Comparison of ENCODE assay signal across 31 cellular contexts in genomic region chr2:100264121-100264520, GRCh38. TPM values are rescaled to one million over a fixed set of nuclear protein-coding genes. Genes with fewer than 3 reads are reported as not detected.
"Had no signal": no experiment of that assay in that cellular context is flagged by ENCODE, and none has a peak within 500 bp of the region (broad histone marks: within the 10 kb centered on the region; RNA-seq: fewer than 3 reads in every experiment).

No MANE protein-coding gene starts in this region.

- H3K4me1 ChIP-seq: pancreas, prostate gland, tibial nerve, uterus had no signal

- H3K4me1 Mint-ChIP-seq: immature natural killer cell; stimulated activated naive CD8-positive, alpha-beta T cell treated with anti-CD3 and anti-CD28 coated beads, Interleukin-15, amount 100 ng/mL, for 72 hours had no signal

- H3K4me3 Mint-ChIP-seq: immature natural killer cell; naive thymus-derived CD4-positive, alpha-beta T cell; natural killer cell treated with Interleukin-12 subunit alpha and Interleukin-12 subunit beta and Interleukin-15 and Interleukin-18, amount 100 ng/mL, for 72 hours; stimulated activated memory B cell treated with anti-CD40 and anti-IgM and Interleukin-4, amounts not matched to agents 10 μg/mL and 1 μg/mL and 100 μg/mL, for 72 hours; stimulated activated naive CD8-positive, alpha-beta T cell treated with anti-CD3 and anti-CD28 coated beads, Interleukin-15, amount 100 ng/mL, for 72 hours; type B pancreatic cell had no signal

- DNase-seq: hypothalamus; immature natural killer cell; kidney; left colon; lower lobe of right lung; mammary epithelial cell; mesendoderm; midbrain; mucosa of descending colon; naive thymus-derived CD4-positive, alpha-beta T cell; nucleus accumbens; pancreas; posterior cingulate gyrus; retina; right cardiac atrium; stimulated activated CD4-positive, alpha-beta T cell treated with anti-CD3 and anti-CD28 coated beads, Interleukin-1b, Interleukin-23, amount 100 ng/mL, for 48 hours; stimulated activated CD4-positive, alpha-beta T cell treated with anti-CD3 and anti-CD28 coated beads, Interleukin-2, amount 100 ng/mL, for 48 hours; stimulated activated CD4-positive, alpha-beta T cell treated with anti-CD3 and anti-CD28 coated beads, Interleukin-4, amount 100 ng/mL, for 4 hours; stimulated activated CD8-positive, alpha-beta memory T cell treated with anti-CD3 and anti-CD28 coated beads, Interleukin-4, amount 100 ng/mL, for 48 hours; stimulated activated naive CD4-positive, alpha-beta T cell treated with Interleukin-2 at 50 U/mL for 16 hours; stimulated activated naive CD8-positive, alpha-beta T cell treated with anti-CD3 and anti-CD28 coated beads, Interleukin-15, amount 100 ng/mL, for 72 hours; substantia nigra; uterus had no signal

- ATAC-seq: left colon; left lung; lower lobe of right lung; mucosa of descending colon; naive thymus-derived CD4-positive, alpha-beta T cell; pancreas; right cardiac atrium; stimulated activated memory B cell treated with anti-CD40 and anti-IgM and Interleukin-4, amounts not matched to agents 10 μg/mL and 1 μg/mL and 100 μg/mL, for 72 hours had no signal

- H3K27me3 ChIP-seq: left lung, pancreas, tibial nerve, uterus had no signal

- H3K27ac Mint-ChIP-seq: immature natural killer cell; naive thymus-derived CD4-positive, alpha-beta T cell; natural killer cell treated with Interleukin-12 subunit alpha and Interleukin-12 subunit beta and Interleukin-15 and Interleukin-18, amount 100 ng/mL, for 72 hours; stimulated activated memory B cell treated with anti-CD40 and anti-IgM and Interleukin-4, amounts not matched to agents 10 μg/mL and 1 μg/mL and 100 μg/mL, for 72 hours; stimulated activated naive CD8-positive, alpha-beta T cell treated with anti-CD3 and anti-CD28 coated beads, Interleukin-15, amount 100 ng/mL, for 72 hours; type B pancreatic cell had no signal

- H3K36me3 Mint-ChIP-seq: immature natural killer cell; naive thymus-derived CD4-positive, alpha-beta T cell; natural killer cell treated with Interleukin-12 subunit alpha and Interleukin-12 subunit beta and Interleukin-15 and Interleukin-18, amount 100 ng/mL, for 72 hours; stimulated activated memory B cell treated with anti-CD40 and anti-IgM and Interleukin-4, amounts not matched to agents 10 μg/mL and 1 μg/mL and 100 μg/mL, for 72 hours; type B pancreatic cell had no signal

- H3K9me3 Mint-ChIP-seq: naive thymus-derived CD4-positive, alpha-beta T cell; natural killer cell treated with Interleukin-12 subunit alpha and Interleukin-12 subunit beta and Interleukin-15 and Interleukin-18, amount 100 ng/mL, for 72 hours; stimulated activated memory B cell treated with anti-CD40 and anti-IgM and Interleukin-4, amounts not matched to agents 10 μg/mL and 1 μg/mL and 100 μg/mL, for 72 hours; stimulated activated naive CD8-positive, alpha-beta T cell treated with anti-CD3 and anti-CD28 coated beads, Interleukin-15, amount 100 ng/mL, for 72 hours; type B pancreatic cell had no signal

- H3K4me3 ChIP-seq: left lung, lower lobe of right lung, mucosa of descending colon, pancreas, prostate gland, smooth muscle cell, tibial nerve, uterus had no signal

- H3K27me3 Mint-ChIP-seq: naive thymus-derived CD4-positive, alpha-beta T cell; natural killer cell treated with Interleukin-12 subunit alpha and Interleukin-12 subunit beta and Interleukin-15 and Interleukin-18, amount 100 ng/mL, for 72 hours; stimulated activated memory B cell treated with anti-CD40 and anti-IgM and Interleukin-4, amounts not matched to agents 10 μg/mL and 1 μg/mL and 100 μg/mL, for 72 hours; stimulated activated naive CD8-positive, alpha-beta T cell treated with anti-CD3 and anti-CD28 coated beads, Interleukin-15, amount 100 ng/mL, for 72 hours; type B pancreatic cell had no signal

- H3K4me2 ChIP-seq: smooth muscle cell had no signal

- H3K27ac ChIP-seq: left lung, lower lobe of right lung, pancreas, prostate gland, tibial nerve had no signal

- H3K36me3 ChIP-seq: left lung, lower lobe of right lung, pancreas, prostate gland, tibial nerve, uterus had no signal

RNA-seq across cellular contexts. Expression of gene LONRF2, which starts 58.2 kb away (rescaled TPM):
- total RNA-seq: myocyte; natural killer cell treated with Interleukin-12 subunit alpha and Interleukin-12 subunit beta and Interleukin-15 and Interleukin-18, amount 100 ng/mL, for 72 hours had no signal
- polyA plus RNA-seq: immature natural killer cell; mammary epithelial cell; naive thymus-derived CD4-positive, alpha-beta T cell had no signal
